1 cellular context compared by ENCODE assay signal in genomic region chr6:34953084-34954025, GRCh38.
A peak's percentile ranks its signal among the peaks of the same experiment; 100 is the strongest.
TF ChIP-seq lines count a peak whose summit lies in the region.

No MANE protein-coding gene starts in this region.

TF ChIP-seq in HepG2, 621 proteins besides CTCF, POLR2A, EP300 and RAD21 (continued from another document):
- TF ChIP-seq NFIC (IDR thresholded peaks at IDR 0.05; ENCODE audit: low read length), result peak; percentile 69
